Comparison of ENCODE assay signal across 8 cellular contexts in genomic region chrX:132022863-132023116, GRCh38. TPM values are rescaled to one million over a fixed set of nuclear protein-coding genes. Genes with fewer than 3 reads are reported as not detected.
DNase-seq lines count a peak whose midpoint lies in the region; ATAC-seq and TF ChIP-seq lines count a peak whose summit lies in the region.

No MANE protein-coding gene starts in this region.

- H3K36me3 ChIP-seq in Karpas-422 (ENCODE audit: insufficient read depth, low read length) (0 out of 2 replicates have a peak, but pooled peaks cover 3% of the 10 kb centered on the region), endodermal cell (ENCODE audit: control insufficient read depth, insufficient read depth, low read length) (no peaks in the 10 kb centered on the region), ovary (no peaks in the 10 kb centered on the region)

- intact Hi-C loops in ovary (cut with DNase I), result no loop called here

- H4K20me1 ChIP-seq in Karpas-422 (ENCODE audit: insufficient read depth, low read depth, low read length), result no peaks in the 10 kb centered on the region

- H3K27ac Mint-ChIP-seq in endodermal cell, result peak overlapping the region; percentile 96

- peaks cover 32% of the 10 kb centered on the region for H3K4me1 Mint-ChIP-seq in endodermal cell

- H3K9me3 ChIP-seq in Karpas-422 (ENCODE audit: low read length) (no peaks in the 10 kb centered on the region), endodermal cell (ENCODE audit: control insufficient read depth, low read length) (no peaks in the 10 kb centered on the region), ovary (no peaks in the 10 kb centered on the region)

- TF ChIP-seq EP300 in ovary (IDR thresholded peaks at IDR 0.05), result no peak

- WGBS in endodermal cell (ENCODE audit: insufficient coverage in 1 of 2, insufficient read length in 1 of 2), 2 experiments, result 0% methylated on average over 2 to 14 of the region's 14 CpGs
- 28 to 47% (median 31%) methylated on average over 14 of the region's 14 CpGs for WGBS in ovary, 3 donors

- H2AFZ ChIP-seq in Karpas-422 (ENCODE audit: low read length), result peak overlapping the region; percentile 39; the same call in 1 of the 2 replicates

- H3K79me2 ChIP-seq in Karpas-422 (ENCODE audit: low read length), result peaks cover 41% of the 10 kb centered on the region

- H3K27ac ChIP-seq in Karpas-422 (ENCODE audit: low read length) (no peak overlapping the region), endodermal cell (ENCODE audit: low read depth, low read length) (no peak overlapping the region), ovary (no peak overlapping the region)

- DNase-seq in Karpas-422 (no peak), endodermal cell (no peak), ovary (no peak), mucosa of gallbladder (ENCODE audit: low spot score) (no peak), GM10248 (ENCODE audit: extremely low spot score) (no peak), DMS153 treated with DMSO at 0.1 percent for 48 hours (lab: John Stamatoyannopoulos, UW; ENCODE audit: unreplicated experiment) (no peak)

- H3K9ac ChIP-seq in Karpas-422 (ENCODE audit: low read length), result peak overlapping the region; percentile 82
- peak overlapping the region; percentile 47 for H3K9ac ChIP-seq in endodermal cell (ENCODE audit: extremely low read depth, low read length, poor library complexity, severe bottlenecking)

- H3K4me3 ChIP-seq in GM12875 (ENCODE audit: low read depth, low read length) (peak overlapping the region; percentile 74), Karpas-422 (ENCODE audit: low read length) (peak overlapping the region; percentile 78), endodermal cell (ENCODE audit: low read length) (peak overlapping the region; percentile 91), ovary (peak overlapping the region; percentile 45)

- POLR2A ChIA-PET in GM10248 (lab: Yijun Ruan, JAX), result no interaction called here

- H3K9me3 Mint-ChIP-seq in endodermal cell, result no peaks in the 10 kb centered on the region

- peak overlapping the region; percentile 68 for H3K4me2 ChIP-seq in Karpas-422 (ENCODE audit: low read depth, low read length, poor library complexity, severe bottlenecking)

- H3K36me3 Mint-ChIP-seq in endodermal cell (ENCODE audit: low read depth), result peaks cover 5% of the 10 kb centered on the region

- ATAC-seq in GM21619 (IDR thresholded peaks at IDR 0.05; ENCODE audit: unreplicated experiment), result peak; percentile 18

- H3K4me1 ChIP-seq in Karpas-422 (ENCODE audit: low read length), result peaks cover 21% of the 10 kb centered on the region
- H3K4me1 ChIP-seq in endodermal cell (ENCODE audit: control insufficient read depth, insufficient read depth, low read length), result no peaks in the 10 kb centered on the region
- peaks cover 3% of the 10 kb centered on the region for H3K4me1 ChIP-seq in ovary (ENCODE audit: insufficient read depth)

- no peaks in the 10 kb centered on the region for H3K27me3 ChIP-seq in Karpas-422 (ENCODE audit: low read length)
- H3K27me3 ChIP-seq in endodermal cell (ENCODE audit: control insufficient read depth, insufficient read depth, low read length, poor library complexity, severe bottlenecking), result no peaks in the 10 kb centered on the region
- no peaks in the 10 kb centered on the region for H3K27me3 ChIP-seq in ovary

- TF ChIP-seq CTCF in GM12875 (IDR thresholded peaks at IDR 0.05; ENCODE audit: borderline replicate concordance, insufficient read depth, low read depth, low read length), result no peak
- TF ChIP-seq CTCF in endodermal cell (conservative IDR thresholded peaks at IDR 0.05), result no peak
- no peak for TF ChIP-seq CTCF in ovary (IDR thresholded peaks at IDR 0.05)
- TF ChIP-seq CTCF in GM10248 (IDR thresholded peaks at IDR 0.05; ENCODE audit: control extremely low read depth, extremely low read depth, low read depth, missing control alignments), result no peak

- H3K27me3 Mint-ChIP-seq in endodermal cell (ENCODE audit: insufficient read depth), result peaks cover 2% of the 10 kb centered on the region

- CTCF ChIA-PET in GM10248 (lab: Yijun Ruan, JAX), result interaction anchor here (0.9 kb wide), 1 partner anchor 43 kb away, joined by 3 read pairs; no protein-coding TSS in a partner anchor

- no peak for TF ChIP-seq POLR2A in ovary (IDR thresholded peaks at IDR 0.05)

- no peaks in the 10 kb centered on the region for H3K9me2 ChIP-seq in Karpas-422 (replicated peaks; ENCODE audit: insufficient read depth, low read length)

- H3K4me3 Mint-ChIP-seq in endodermal cell, result peak overlapping the region; percentile 97

RNA-seq across cellular contexts. Expression of gene STK26, which starts 0.3 kb away (rescaled TPM):
- total RNA-seq in Karpas-422 (2014; rRNA removed; shearing (Covaris generic); ENCODE audit: low replicate concordance), result 34.3 and 49.5 TPM in 2 replicates
- total RNA-seq in endodermal cell (100 to 1,000 TPM; 105 to 140 TPM), ovary (10 to 100 TPM in 1 of 7 donors, 1 to 10 TPM in 6; 2.5 to 11.6 (median 3.2) TPM), mucosa of gallbladder (8.4 TPM)
- polyA plus RNA-seq in endodermal cell (2013, experiment 1 of 2), result 81.7 TPM
- polyA plus RNA-seq in endodermal cell (2013, experiment 2 of 2), result 82.0 TPM
- polyA plus RNA-seq in ovary, result 1 to 10 TPM; 1.9 to 5.1 TPM
